ENCODE assay signal across 22 cellular contexts in the genomic region with DNA sequence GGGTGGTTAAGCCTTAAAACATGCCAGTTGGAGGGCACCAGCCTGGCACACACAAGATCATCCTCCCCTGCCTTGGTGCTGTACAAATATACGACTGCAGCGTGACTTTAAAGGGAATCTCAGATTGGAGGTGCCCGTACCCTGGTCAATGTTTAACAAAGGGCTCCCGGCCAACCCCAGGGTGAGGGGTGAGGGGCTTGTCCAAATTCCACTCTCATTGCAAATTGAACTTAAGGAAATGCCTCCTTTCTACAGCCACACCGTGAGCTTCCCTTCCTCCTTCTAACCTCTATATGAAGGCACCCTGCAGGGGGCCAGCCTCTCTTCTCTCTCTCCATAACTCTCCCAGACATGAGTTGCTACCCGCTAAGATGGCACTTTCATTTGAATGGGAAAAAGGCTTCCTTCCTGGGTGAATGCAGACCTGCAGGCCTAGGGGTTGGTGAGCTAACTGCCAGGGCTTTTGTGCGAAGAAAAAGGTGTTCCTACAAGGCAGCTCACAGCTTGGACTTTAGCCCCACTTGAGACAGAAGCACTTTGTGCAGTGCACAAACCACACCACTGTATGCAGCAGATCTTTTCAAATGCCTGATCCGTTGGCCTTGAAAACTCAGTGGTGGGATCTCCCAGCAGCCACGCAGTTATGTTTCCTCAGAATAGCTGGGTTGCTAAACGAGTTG.
DNase-seq lines count a peak whose midpoint lies in the region; ATAC-seq and TF ChIP-seq lines count a peak whose summit lies in the region.
"Had no signal": no experiment of that assay in that cellular context is flagged by ENCODE, and none has a peak within 500 bp of the region (broad histone marks: within the 10 kb centered on the region; RNA-seq: fewer than 3 reads in every experiment).

No MANE protein-coding gene starts in this region.

- H3K4me2 ChIP-seq in PC-3 (ENCODE audit: low read length) = no peak overlapping the region
- H3K4me2 ChIP-seq: BLaER1, smooth muscle cell had no signal

- H3K27me3 ChIP-seq in duodenal mucosa (ENCODE audit: control insufficient read depth in 1 of 2, insufficient read depth in 2 of 2, low read length in 2 of 2) (no peaks in the 10 kb centered on the region), muscle layer of duodenum (ENCODE audit: low read depth, low read length) (no peaks in the 10 kb centered on the region), PC-3 (ENCODE audit: low read length) (peaks cover 45% of the 10 kb centered on the region)
- H3K27me3 ChIP-seq: BLaER1 had no signal

- peaks cover 34% of the 10 kb centered on the region for H3K4me1 Mint-ChIP-seq in stimulated activated naive CD8-positive, alpha-beta T cell treated with anti-CD3 and anti-CD28 coated beads, Interleukin-15, Interleukin-2, amounts not matched to agents 100 ng/mL and 50 ng/mL, for 24 hours (ENCODE audit: low read depth)
- H3K4me1 Mint-ChIP-seq in stimulated activated naive CD8-positive, alpha-beta T cell treated with anti-CD3 and anti-CD28 coated beads, Interleukin-15, amount 100 ng/mL, for 72 hours = peaks cover 34% of the 10 kb centered on the region
- H3K4me1 Mint-ChIP-seq: endodermal cell had no signal

- H3K9ac ChIP-seq in duodenal mucosa (ENCODE audit: low read depth in 1 of 2, low read length in 2 of 2) = peak overlapping the region; percentile 34 to 44
- no peak overlapping the region for H3K9ac ChIP-seq in PC-3 (ENCODE audit: low read length)
- H3K9ac ChIP-seq: BLaER1 had no signal

- H3K9me2 ChIP-seq in PC-3 (replicated peaks; ENCODE audit: low read length) = no peaks in the 10 kb centered on the region

- H4K20me1 ChIP-seq in PC-3 (ENCODE audit: low read length) = no peaks in the 10 kb centered on the region
- H4K20me1 ChIP-seq: BLaER1 had no signal

- POLR2A ChIA-PET in PC-3 (lab: Charles Lee; ENCODE audit: unreplicated experiment) = no interaction called here

- CTCF ChIA-PET in PC-3 (lab: Charles Lee) = no interaction called here

- H3K27me3 Mint-ChIP-seq in stimulated activated naive CD8-positive, alpha-beta T cell treated with anti-CD3 and anti-CD28 coated beads, Interleukin-15, Interleukin-2, amounts not matched to agents 100 ng/mL and 50 ng/mL, for 24 hours = no peaks in the 10 kb centered on the region
- H3K27me3 Mint-ChIP-seq in stimulated activated naive CD8-positive, alpha-beta T cell treated with anti-CD3 and anti-CD28 coated beads, Interleukin-15, amount 100 ng/mL, for 72 hours = peaks cover 7% of the 10 kb centered on the region

- H3K4me1 ChIP-seq in duodenal mucosa (ENCODE audit: control insufficient read depth in 1 of 2, insufficient read depth in 2 of 2, low read length in 2 of 2) (peaks cover 35 to 40% of the 10 kb centered on the region in 2 donors), muscle layer of duodenum (ENCODE audit: control insufficient read depth in 1 of 2, insufficient read depth in 2 of 2, low read length in 2 of 2) (no peaks in the 10 kb centered on the region), PC-3 (ENCODE audit: insufficient read depth, low read length) (no peaks in the 10 kb centered on the region)

- H3K27ac ChIP-seq in duodenal mucosa (ENCODE audit: low read depth, low read length) = peak overlapping the region; percentile 48
- peak overlapping the region; percentile 74 for H3K27ac ChIP-seq in muscle layer of duodenum (ENCODE audit: low read length)
- no peak overlapping the region for H3K27ac ChIP-seq in PC-3 (ENCODE audit: low read length)
- H3K27ac ChIP-seq: BLaER1, brain microvascular endothelial cell, tibial artery had no signal

- H3K4me3 Mint-ChIP-seq in stimulated activated naive CD8-positive, alpha-beta T cell treated with anti-CD3 and anti-CD28 coated beads, Interleukin-15, Interleukin-2, amounts not matched to agents 100 ng/mL and 50 ng/mL, for 24 hours = no peak overlapping the region
- no peak overlapping the region for H3K4me3 Mint-ChIP-seq in stimulated activated naive CD8-positive, alpha-beta T cell treated with anti-CD3 and anti-CD28 coated beads, Interleukin-15, amount 100 ng/mL, for 72 hours
- H3K4me3 Mint-ChIP-seq: activated CD8-positive, alpha-beta T cell treated with anti-CD3 and anti-CD28 coated beads for 36 hours; endodermal cell had no signal

- H3K36me3 Mint-ChIP-seq in stimulated activated naive CD8-positive, alpha-beta T cell treated with anti-CD3 and anti-CD28 coated beads, Interleukin-15, Interleukin-2, amounts not matched to agents 100 ng/mL and 50 ng/mL, for 24 hours (ENCODE audit: low read depth) = no peaks in the 10 kb centered on the region

- no TSS peak for BruUV-seq in PC-3 (replicated peaks; lab: Mats Ljungman, UMichigan)

- no peaks in the 10 kb centered on the region for H3K79me2 ChIP-seq in PC-3 (ENCODE audit: low read length)

- intact Hi-C loops in Right ventricle myocardium inferior (cut with DNase I) (no loop called here), PC-3 (cut with micrococcal nuclease) (no loop called here)

- H3K9me3 Mint-ChIP-seq in stimulated activated naive CD8-positive, alpha-beta T cell treated with anti-CD3 and anti-CD28 coated beads, Interleukin-15, Interleukin-2, amounts not matched to agents 100 ng/mL and 50 ng/mL, for 24 hours = peaks cover 4% of the 10 kb centered on the region
- peaks cover 5 to 8% of the 10 kb centered on the region in 2 donors for H3K9me3 Mint-ChIP-seq in stimulated activated naive CD8-positive, alpha-beta T cell treated with anti-CD3 and anti-CD28 coated beads, Interleukin-15, amount 100 ng/mL, for 72 hours

- H2AFZ ChIP-seq in PC-3 (ENCODE audit: low read length) = no peak overlapping the region

- H3K4me3 ChIP-seq in duodenal mucosa (ENCODE audit: low read depth in 1 of 2, low read length in 2 of 2) = peak overlapping the region; percentile 45 to 58
- H3K4me3 ChIP-seq in muscle layer of duodenum (ENCODE audit: low read depth in 1 of 2, low read length in 2 of 2) = no peak overlapping the region
- no peak overlapping the region for H3K4me3 ChIP-seq in PC-3 (ENCODE audit: low read length)
- H3K4me3 ChIP-seq: BLaER1, smooth muscle cell, tibial artery had no signal

- H3K9me3 ChIP-seq in duodenal mucosa (ENCODE audit: control insufficient read depth in 1 of 2, low read length in 2 of 2) (no peaks in the 10 kb centered on the region), muscle layer of duodenum (ENCODE audit: control insufficient read depth in 1 of 2, low read length in 2 of 2) (no peaks in the 10 kb centered on the region), PC-3 (ENCODE audit: low read length) (no peaks in the 10 kb centered on the region)
- H3K9me3 ChIP-seq: tibial artery had no signal

- ATAC-seq in stimulated activated naive CD8-positive, alpha-beta T cell treated with anti-CD3 and anti-CD28 coated beads, Interleukin-15, amount 100 ng/mL, for 72 hours = no peak
- ATAC-seq in Right ventricle myocardium inferior (no peak), PC-3 (no peak), GM18502 (IDR thresholded peaks at IDR 0.05; ENCODE audit: poor library complexity, unreplicated experiment) (no peak)
- ATAC-seq: activated CD8-positive, alpha-beta T cell treated with anti-CD3 and anti-CD28 coated beads for 36 hours had no signal

- peak overlapping the region; percentile 16 for H3K27ac Mint-ChIP-seq in stimulated activated naive CD8-positive, alpha-beta T cell treated with anti-CD3 and anti-CD28 coated beads, Interleukin-15, Interleukin-2, amounts not matched to agents 100 ng/mL and 50 ng/mL, for 24 hours
- no peak overlapping the region for H3K27ac Mint-ChIP-seq in stimulated activated naive CD8-positive, alpha-beta T cell treated with anti-CD3 and anti-CD28 coated beads, Interleukin-15, amount 100 ng/mL, for 72 hours
- H3K27ac Mint-ChIP-seq: activated CD8-positive, alpha-beta T cell treated with anti-CD3 and anti-CD28 coated beads for 36 hours; endodermal cell had no signal

- no peaks in the 10 kb centered on the region for H3K36me3 ChIP-seq in duodenal mucosa (ENCODE audit: control insufficient read depth in 1 of 2, insufficient read depth in 2 of 2, low read length in 2 of 2)
- no peaks in the 10 kb centered on the region for H3K36me3 ChIP-seq in muscle layer of duodenum (ENCODE audit: control insufficient read depth in 1 of 2, insufficient read depth in 2 of 2, low read length in 2 of 2)
- no peaks in the 10 kb centered on the region for H3K36me3 ChIP-seq in PC-3 (ENCODE audit: low read depth, low read length)
- H3K36me3 ChIP-seq: BLaER1, brain microvascular endothelial cell, tibial artery had no signal

- DNase-seq in stimulated activated naive CD8-positive, alpha-beta T cell treated with anti-CD3 and anti-CD28 coated beads, Interleukin-15, amount 100 ng/mL, for 72 hours = no peak
- DNase-seq in Right ventricle myocardium inferior (ENCODE audit: missing footprints) (no peak), PC-3 (no peak)
- DNase-seq in activated CD8-positive, alpha-beta memory T cell treated with anti-CD3 and anti-CD28 coated beads, Interleukin-2, amount 50 U/mL, for 4 hours = no peak
- DNase-seq: activated CD4-positive, CD25-positive, alpha-beta regulatory T cell treated with anti-CD3 and anti-CD28 coated beads, Interleukin-2, amount 50 U/mL, for 72 hours; activated CD8-positive, alpha-beta T cell treated with anti-CD3 and anti-CD28 coated beads for 36 hours; activated gamma-delta T cell; brain microvascular endothelial cell; EL; endodermal cell; midbrain; NCI-H146; NCI-H524; stimulated activated CD4-positive, alpha-beta T cell treated with anti-CD3 and anti-CD28 coated beads, Interleukin-2, amount 100 ng/mL, for 48 hours; stimulated activated naive CD4-positive, alpha-beta T cell treated with Interleukin-2 at 50 U/mL for 16 hours; tibial artery had no signal

- no peak for TF ChIP-seq CTCF in PC-3 (conservative IDR thresholded peaks at IDR 0.05; ENCODE audit: low read depth, low read length)

- no peaks in the 10 kb centered on the region for H3F3A ChIP-seq in PC-3 (ENCODE audit: low read length, unreplicated experiment)

Comparison
In these comparisons a context has a peak if more than half of its experiments do, and no peak if none do; other contexts are left out.
1. H3K4me3 ChIP-seq: peak in duodenal mucosa (2 of 2); none in muscle layer of duodenum (0 of 2) and PC-3 (single experiment).